27 cellular contexts compared by ENCODE assay signal in genomic region chr20:23265226-23265625, GRCh38.
A peak's percentile ranks its signal among the peaks of the same experiment; 100 is the strongest.
DNase-seq lines count a peak whose midpoint lies in the region; ATAC-seq and TF ChIP-seq lines count a peak whose summit lies in the region.
"Had no signal": no experiment of that assay in that cellular context is flagged by ENCODE, and none has a peak within 500 bp of the region (broad histone marks: within the 10 kb centered on the region; RNA-seq: fewer than 3 reads in every experiment).

No MANE protein-coding gene starts in this region.

- no peaks in the 10 kb centered on the region for H3K36me3 ChIP-seq in cardiac muscle cell
- H3K36me3 ChIP-seq in right atrium auricular region, result no peaks in the 10 kb centered on the region
- H3K36me3 ChIP-seq: heart right ventricle, suprapubic skin, vagina had no signal

- no peaks in the 10 kb centered on the region for H3K9me3 ChIP-seq in cardiac muscle cell (ENCODE audit: low read depth)
- H3K9me3 ChIP-seq in right atrium auricular region, result peaks cover 0 to 5% of the 10 kb centered on the region in 2 donors
- H3K9me3 ChIP-seq: suprapubic skin, vagina had no signal

- peak; percentile 15 for TF ChIP-seq CTCF in cardiac muscle cell (IDR thresholded peaks at IDR 0.05; ENCODE audit: low read depth, low read length)
- no peak for TF ChIP-seq CTCF in right atrium auricular region (IDR thresholded peaks at IDR 0.05)
- TF ChIP-seq CTCF in cardiac fibroblast (IDR thresholded peaks at IDR 0.05; ENCODE audit: low read depth, low read length), result peak; percentile 5

- DNase-seq in cardiac muscle cell (ENCODE audit: low read depth in 1 of 2, low spot score in 1 of 2) (peak in 1 of 2 donors; percentile 55), right atrium auricular region (ENCODE audit: low spot score) (no peak), cardiac fibroblast (ENCODE audit: low read depth in 2 of 2) (peak; percentile 64 to 70), left lobe of liver (ENCODE audit: low spot score) (peak; percentile 29), ureter (ENCODE audit: low spot score) (peak; percentile 22), UCSD-AML1 (lab: John Stamatoyannopoulos, UW; ENCODE audit: unreplicated experiment) (no peak), NCI-H2081 (lab: John Stamatoyannopoulos, UW) (no peak)
- DNase-seq: activated CD4-positive, alpha-beta T cell treated with anti-CD3 and anti-CD28 coated beads for 1 hour; activated CD8-positive, alpha-beta T cell treated with anti-CD3 and anti-CD28 coated beads, Interleukin-2, amount 10 ng/mL, durations not matched to agents 7 days and 5 days; activated T-cell treated with anti-CD3 and anti-CD28 coated beads, Interleukin-2, amount 50 U/mL, for 4 hours; Calu3; cortex of kidney; heart right ventricle; left colon; naive thymus-derived CD4-positive, alpha-beta T cell; NCI-H1092 treated with DMSO at 0.1 percent for 48 hours; NCI-H2029 treated with DMSO at 0.1 percent for 48 hours; NCI-H82; occipital lobe; stimulated activated CD4-positive, alpha-beta T cell treated with anti-CD3 and anti-CD28 coated beads, Interleukin-4, amount 100 ng/mL, for 1 hour; stimulated activated naive B cell treated with anti-CD40 and anti-IgM and Interleukin-4, amounts not matched to agents 10 μg/mL and 1 μg/mL and 100 μg/mL, for 72 hours had no signal

- no peaks in the 10 kb centered on the region for H3K4me1 ChIP-seq in cardiac muscle cell (ENCODE audit: low read depth)
- H3K4me1 ChIP-seq in right atrium auricular region, result peaks cover 0 to 15% of the 10 kb centered on the region in 2 donors
- H3K4me1 ChIP-seq: suprapubic skin, vagina had no signal

- H3K4me3 ChIP-seq in cardiac muscle cell, result no peak overlapping the region
- H3K4me3 ChIP-seq in right atrium auricular region, result no peak overlapping the region
- H3K4me3 ChIP-seq in cardiac fibroblast (replicated peaks in 1 of 2; ENCODE audit: low read depth in 2 of 2, low read length in 2 of 2), result no peak overlapping the region
- H3K4me3 ChIP-seq: heart right ventricle, suprapubic skin, vagina had no signal

- H3K27me3 ChIP-seq in cardiac muscle cell (no peaks in the 10 kb centered on the region), right atrium auricular region (no peaks in the 10 kb centered on the region)
- H3K27me3 ChIP-seq: heart right ventricle, suprapubic skin, vagina had no signal

- ATAC-seq in left lobe of liver (no peak), HG03097 (IDR thresholded peaks at IDR 0.05; ENCODE audit: low FRiP score, unreplicated experiment) (no peak)
- ATAC-seq: activated CD8-positive, alpha-beta T cell treated with anti-CD3 and anti-CD28 coated beads, Interleukin-2, amount 10 ng/mL, durations not matched to agents 7 days and 5 days; activated T-cell treated with anti-CD3 and anti-CD28 coated beads, Interleukin-2, amount 50 U/mL, for 4 hours; HepG2; left colon; naive thymus-derived CD4-positive, alpha-beta T cell; stimulated activated naive B cell treated with anti-CD40 and anti-IgM and Interleukin-4, amounts not matched to agents 10 μg/mL and 1 μg/mL and 100 μg/mL, for 72 hours had no signal

- no peak overlapping the region for H3K27ac ChIP-seq in cardiac muscle cell
- H3K27ac ChIP-seq in right atrium auricular region, result no peak overlapping the region
- H3K27ac ChIP-seq: C4-2B, heart right ventricle, HL-60, suprapubic skin, vagina had no signal

Comparison
In these comparisons a context has a peak if more than half of its experiments do, and no peak if none do; other contexts are left out.
1. CTCF ChIP-seq: peak in cardiac muscle cell (single experiment) and cardiac fibroblast (single experiment); none in right atrium auricular region (0 of 2).
2. DNase-seq: peak in cardiac fibroblast (2 of 2), left lobe of liver (single experiment) and ureter (single experiment); none in right atrium auricular region (single experiment), UCSD-AML1 (single experiment) and NCI-H2081 (0 of 2).